15 cellular contexts compared by ENCODE assay signal in the genomic region with DNA sequence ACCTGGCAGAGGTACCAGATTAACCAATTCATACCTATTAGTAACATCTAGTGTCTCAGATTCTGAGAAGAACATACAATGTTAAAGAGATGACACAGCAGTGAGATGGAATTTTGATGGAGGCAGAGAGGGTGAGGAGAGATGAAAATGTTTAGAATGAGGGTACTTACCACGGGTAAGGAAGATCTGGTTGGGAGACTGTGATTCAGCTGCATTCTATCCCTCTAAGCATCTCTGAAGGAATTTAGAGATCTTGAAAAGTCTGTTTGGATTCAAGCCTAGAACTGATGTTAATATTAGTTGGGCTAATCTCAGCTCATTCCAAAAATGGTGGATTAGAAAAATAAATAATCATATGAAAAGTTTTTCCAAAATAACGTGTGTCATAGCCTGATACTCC.
"Had no signal": no experiment of that assay in that cellular context is flagged by ENCODE, and none has a peak within 500 bp of the region (broad histone marks: within the 10 kb centered on the region; RNA-seq: fewer than 3 reads in every experiment).

No MANE protein-coding gene starts in this region.

- H3K4me3 ChIP-seq: body of pancreas, tibial nerve had no signal

- H3K27me3 ChIP-seq: body of pancreas, tibial nerve had no signal

- H3K36me3 ChIP-seq: tibial nerve had no signal

- ATAC-seq: left ventricle myocardium superior; natural killer cell treated with Interleukin-12 subunit alpha and Interleukin-12 subunit beta and Interleukin-15 and Interleukin-18, amount 100 ng/mL, for 72 hours; sciatic nerve; WTC11 had no signal

- DNase-seq: activated CD4-positive, alpha-beta T cell treated with anti-CD3 and anti-CD28 coated beads, Interleukin-2, amount 10 ng/mL, durations not matched to agents 7 days and 5 days; activated CD8-positive, alpha-beta memory T cell treated with anti-CD3 and anti-CD28 coated beads for 24 hours; activated naive CD4-positive, alpha-beta T cell treated with anti-CD3 and anti-CD28 coated beads for 36 hours; body of pancreas; dermis blood vessel endothelial cell; erythroblast; islet precursor cell; left ventricle myocardium superior; mesenchymal stem cell; stimulated activated CD4-positive, alpha-beta T cell treated with anti-CD3 and anti-CD28 coated beads, Interleukin-2, amount 100 ng/mL, for 24 hours; stimulated activated naive B cell treated with anti-CD40 and anti-IgM and Interleukin-4, amounts not matched to agents 10 μg/mL and 1 μg/mL and 100 μg/mL, for 72 hours had no signal

- H3K9me3 ChIP-seq: body of pancreas, tibial nerve had no signal

- H3K4me1 ChIP-seq: tibial nerve had no signal

- H3K27ac ChIP-seq: tibial nerve had no signal
